Comparison of ENCODE assay signal across 20 cellular contexts in genomic region chr13:109802936-109803335, GRCh38.
"Had no signal": no experiment of that assay in that cellular context is flagged by ENCODE, and none has a peak within 500 bp of the region (broad histone marks: within the 10 kb centered on the region; RNA-seq: fewer than 3 reads in every experiment).

No MANE protein-coding gene starts in this region.

- H3K27ac ChIP-seq: gastroesophageal sphincter, heart right ventricle, left lung, right atrium auricular region, testis, upper lobe of right lung had no signal

- ATAC-seq: activated CD4-positive, alpha-beta T cell treated with anti-CD3 and anti-CD28 coated beads for 36 hours; activated CD8-positive, alpha-beta T cell treated with anti-CD3 and anti-CD28 coated beads for 36 hours; activated T-cell treated with anti-CD3 and anti-CD28 coated beads, Interleukin-2, amount 50 U/mL, for 72 hours; gastroesophageal sphincter; heart right ventricle; left lung; natural killer cell; stimulated activated naive CD8-positive, alpha-beta T cell treated with anti-CD3 and anti-CD28 coated beads, Interleukin-15, amount 100 ng/mL, for 72 hours; upper lobe of right lung had no signal

- H3K27ac Mint-ChIP-seq: activated CD4-positive, alpha-beta T cell treated with anti-CD3 and anti-CD28 coated beads for 36 hours; activated CD8-positive, alpha-beta T cell treated with anti-CD3 and anti-CD28 coated beads for 36 hours; activated naive CD8-positive, alpha-beta T cell; activated T-cell treated with anti-CD3 and anti-CD28 coated beads, Interleukin-2, amount 50 U/mL, for 72 hours; memory B cell; natural killer cell; stimulated activated naive CD8-positive, alpha-beta T cell treated with anti-CD3 and anti-CD28 coated beads, Interleukin-15, amount 100 ng/mL, for 72 hours had no signal

- H3K36me3 ChIP-seq: gastroesophageal sphincter, heart right ventricle, left lung, right atrium auricular region, upper lobe of right lung had no signal

- DNase-seq: activated CD4-positive, alpha-beta T cell treated with anti-CD3 and anti-CD28 coated beads for 36 hours; activated CD8-positive, alpha-beta T cell treated with anti-CD3 and anti-CD28 coated beads for 36 hours; activated gamma-delta T cell treated with Interleukin-2 at 50 U/mL for 16 hours; activated T-cell treated with anti-CD3 and anti-CD28 coated beads, Interleukin-2, amount 50 U/mL, for 72 hours; amniotic stem cell; heart right ventricle; islet precursor cell; left lung; natural killer cell; stimulated activated naive CD8-positive, alpha-beta T cell treated with anti-CD3 and anti-CD28 coated beads, Interleukin-15, amount 100 ng/mL, for 72 hours; T-helper 2 cell; testis; upper lobe of right lung had no signal

- H3K4me3 ChIP-seq: gastroesophageal sphincter, heart right ventricle, left lung, right atrium auricular region, smooth muscle cell, testis, upper lobe of right lung had no signal

- H3K36me3 Mint-ChIP-seq: activated naive CD8-positive, alpha-beta T cell; memory B cell; natural killer cell had no signal

- H3K4me1 Mint-ChIP-seq: activated CD4-positive, alpha-beta T cell treated with anti-CD3 and anti-CD28 coated beads for 36 hours; memory B cell; natural killer cell; stimulated activated naive CD8-positive, alpha-beta T cell treated with anti-CD3 and anti-CD28 coated beads, Interleukin-15, amount 100 ng/mL, for 72 hours had no signal

- H3K9me3 Mint-ChIP-seq: activated CD8-positive, alpha-beta T cell treated with anti-CD3 and anti-CD28 coated beads for 36 hours; activated T-cell treated with anti-CD3 and anti-CD28 coated beads, Interleukin-2, amount 50 U/mL, for 72 hours; memory B cell; natural killer cell; stimulated activated naive CD8-positive, alpha-beta T cell treated with anti-CD3 and anti-CD28 coated beads, Interleukin-15, amount 100 ng/mL, for 72 hours had no signal

- H3K9me3 ChIP-seq: gastroesophageal sphincter, heart right ventricle, left lung, right atrium auricular region, testis, upper lobe of right lung had no signal

- H3K4me2 ChIP-seq: smooth muscle cell had no signal

- H3K27me3 ChIP-seq: gastroesophageal sphincter, left lung, right atrium auricular region, testis, upper lobe of right lung had no signal

- H3K4me3 Mint-ChIP-seq: activated CD4-positive, alpha-beta T cell treated with anti-CD3 and anti-CD28 coated beads for 36 hours; activated CD8-positive, alpha-beta T cell treated with anti-CD3 and anti-CD28 coated beads for 36 hours; activated naive CD8-positive, alpha-beta T cell; activated T-cell treated with anti-CD3 and anti-CD28 coated beads, Interleukin-2, amount 50 U/mL, for 72 hours; memory B cell; natural killer cell; stimulated activated naive CD8-positive, alpha-beta T cell treated with anti-CD3 and anti-CD28 coated beads, Interleukin-15, amount 100 ng/mL, for 72 hours had no signal

- FAIRE-seq: colon, endometrium had no signal

- H3K4me1 ChIP-seq: gastroesophageal sphincter, heart right ventricle, left lung, right atrium auricular region, testis, upper lobe of right lung had no signal
